In genomic region chr16:4869147-4869790, GRCh38 we compare ENCODE assay signal across 2 cellular contexts.
TF ChIP-seq lines count a peak whose summit lies in the region.

No MANE protein-coding gene starts in this region.

TF ChIP-seq in liver, 16 proteins besides CTCF, POLR2A, EP300 and RAD21:
- TF ChIP-seq FOXA2 (IDR thresholded peaks at IDR 0.05) (peak; percentile 36), MAX (IDR thresholded peaks at IDR 0.05) (no peak), RXRA (IDR thresholded peaks at IDR 0.05) (peak in 1 of 2 donors; percentile 30)

TF ChIP-seq in HepG2, 621 proteins besides CTCF, POLR2A, EP300 and RAD21:
- no peak for TF ChIP-seq TAF1 (CRISPR knock-in tag; IDR thresholded peaks at IDR 0.05)
- no peak for TF ChIP-seq SMAD9 (CRISPR knock-in tag; IDR thresholded peaks at IDR 0.05)
- no peak for TF ChIP-seq GFI1 (CRISPR knock-in tag; IDR thresholded peaks at IDR 0.05; ENCODE audit: borderline replicate concordance)
- TF ChIP-seq, protein P1, sequence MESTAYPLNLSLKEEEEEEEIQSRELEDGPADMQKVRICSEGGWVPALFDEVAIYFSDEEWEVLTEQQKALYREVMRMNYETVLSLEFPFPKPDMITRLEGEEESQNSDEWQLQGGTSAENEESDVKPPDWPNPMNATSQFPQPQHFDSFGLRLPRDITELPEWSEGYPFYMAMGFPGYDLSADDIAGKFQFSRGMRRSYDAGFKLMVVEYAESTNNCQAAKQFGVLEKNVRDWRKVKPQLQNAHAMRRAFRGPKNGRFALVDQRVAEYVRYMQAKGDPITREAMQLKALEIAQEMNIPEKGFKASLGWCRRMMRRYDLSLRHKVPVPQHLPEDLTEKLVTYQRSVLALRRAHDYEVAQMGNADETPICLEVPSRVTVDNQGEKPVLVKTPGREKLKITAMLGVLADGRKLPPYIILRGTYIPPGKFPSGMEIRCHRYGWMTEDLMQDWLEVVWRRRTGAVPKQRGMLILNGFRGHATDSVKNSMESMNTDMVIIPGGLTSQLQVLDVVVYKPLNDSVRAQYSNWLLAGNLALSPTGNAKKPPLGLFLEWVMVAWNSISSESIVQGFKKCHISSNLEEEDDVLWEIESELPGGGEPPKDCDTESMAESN (CRISPR knock-in tag; conservative IDR thresholded peaks at IDR 0.05) = no peak
- no peak for TF ChIP-seq ZFP90 (CRISPR knock-in tag; IDR thresholded peaks at IDR 0.05; ENCODE audit: borderline replicate concordance)
- TF ChIP-seq GPBP1L1 (CRISPR knock-in tag; IDR thresholded peaks at IDR 0.05) = no peak
- no peak for TF ChIP-seq PLSCR1 (CRISPR knock-in tag; IDR thresholded peaks at IDR 0.05; ENCODE audit: borderline replicate concordance)
- TF ChIP-seq ZNF451 (CRISPR knock-in tag; IDR thresholded peaks at IDR 0.05) = no peak
- TF ChIP-seq MTERF4 (CRISPR knock-in tag; IDR thresholded peaks at IDR 0.05) = no peak
- no peak for TF ChIP-seq CEBPB (IDR thresholded peaks at IDR 0.05; ENCODE audit: borderline replicate concordance, low read depth, low read length)
- no peak for TF ChIP-seq ZNF598 (CRISPR knock-in tag; IDR thresholded peaks at IDR 0.05; ENCODE audit: borderline replicate concordance)
- TF ChIP-seq TFDP1 (CRISPR knock-in tag; IDR thresholded peaks at IDR 0.05; ENCODE audit: borderline replicate concordance) = no peak
- TF ChIP-seq ZBTB1 (CRISPR knock-in tag; IDR thresholded peaks at IDR 0.05; ENCODE audit: borderline replicate concordance) = no peak
